ENCODE assay signal across 1 cellular context in genomic region chr1:114164840-114165543, GRCh38.
A peak's percentile ranks its signal among the peaks of the same experiment; 100 is the strongest.
TF ChIP-seq lines count a peak whose summit lies in the region.

No MANE protein-coding gene starts in this region.

TF ChIP-seq in GM12878, 131 proteins besides CTCF, POLR2A, EP300 and RAD21 (continued from another document):
- TF ChIP-seq ZBTB4 (CRISPR knock-in tag; IDR thresholded peaks at IDR 0.05): no peak
- no peak for TF ChIP-seq DPF2 (IDR thresholded peaks at IDR 0.05)
- TF ChIP-seq SMC3 (IDR thresholded peaks at IDR 0.05; ENCODE audit: borderline replicate concordance, low read length): no peak
- no peak for TF ChIP-seq SREBF1 (IDR thresholded peaks at IDR 0.05; ENCODE audit: low read length)
- no peak for TF ChIP-seq HDAC2 (IDR thresholded peaks at IDR 0.05)
- TF ChIP-seq, protein P1, sequence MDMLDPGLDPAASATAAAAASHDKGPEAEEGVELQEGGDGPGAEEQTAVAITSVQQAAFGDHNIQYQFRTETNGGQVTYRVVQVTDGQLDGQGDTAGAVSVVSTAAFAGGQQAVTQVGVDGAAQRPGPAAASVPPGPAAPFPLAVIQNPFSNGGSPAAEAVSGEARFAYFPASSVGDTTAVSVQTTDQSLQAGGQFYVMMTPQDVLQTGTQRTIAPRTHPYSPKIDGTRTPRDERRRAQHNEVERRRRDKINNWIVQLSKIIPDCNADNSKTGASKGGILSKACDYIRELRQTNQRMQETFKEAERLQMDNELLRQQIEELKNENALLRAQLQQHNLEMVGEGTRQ (IDR thresholded peaks at IDR 0.05; ENCODE audit: borderline replicate concordance, low read depth, low read length): no peak
- no peak for TF ChIP-seq PRDM15 (CRISPR knock-in tag; IDR thresholded peaks at IDR 0.05)
- no peak for TF ChIP-seq ESRRA (IDR thresholded peaks at IDR 0.05; ENCODE audit: low read length)
- peak; percentile 54 for TF ChIP-seq BCL3 (IDR thresholded peaks at IDR 0.05; ENCODE audit: borderline replicate concordance, insufficient read depth, low read depth, low read length, poor library complexity, severe bottlenecking)
- no peak for TF ChIP-seq KAT2A (conservative IDR thresholded peaks at IDR 0.05; ENCODE audit: control insufficient read depth, low read depth, low read length)
- TF ChIP-seq BCL11A (IDR thresholded peaks at IDR 0.05; ENCODE audit: low read depth, low read length): no peak
- no peak for TF ChIP-seq ZNF217 (IDR thresholded peaks at IDR 0.05)
- TF ChIP-seq NR2C1 (IDR thresholded peaks at IDR 0.05): no peak
- TF ChIP-seq RBBP5 (conservative IDR thresholded peaks at IDR 0.05): no peak
- TF ChIP-seq EGR1 (IDR thresholded peaks at IDR 0.05; ENCODE audit: borderline replicate concordance in 1 of 2, low read depth in 2 of 2, low read length in 2 of 2): no peak
- no peak for TF ChIP-seq SMAD1 (IDR thresholded peaks at IDR 0.05; ENCODE audit: low read depth, partially characterized antibody)
- TF ChIP-seq IKZF2 (IDR thresholded peaks at IDR 0.05): peak; percentile 19 to 42; a peak in 1 of 4 replicates
- no peak for TF ChIP-seq RAD51 (IDR thresholded peaks at IDR 0.05)
